21 cellular contexts compared by ENCODE assay signal in genomic region chr3:157938154-157938774, GRCh38.
DNase-seq lines count a peak whose midpoint lies in the region; ATAC-seq, FAIRE-seq and TF ChIP-seq lines count a peak whose summit lies in the region.
"Had no signal": no experiment of that assay in that cellular context is flagged by ENCODE, and none has a peak within 500 bp of the region (broad histone marks: within the 10 kb centered on the region; RNA-seq: fewer than 3 reads in every experiment).

No MANE protein-coding gene starts in this region.

- no peak for FAIRE-seq in astrocyte (lab: Jason Lieb, UNC)

- H3K27ac ChIP-seq in astrocyte (ENCODE audit: low read depth, low read length) = no peak overlapping the region
- H3K27ac ChIP-seq: vagina had no signal

- no peaks in the 10 kb centered on the region for H3K9me3 Mint-ChIP-seq in astrocyte (ENCODE audit: unreplicated experiment)
- no peaks in the 10 kb centered on the region for H3K9me3 Mint-ChIP-seq in activated CD4-positive, alpha-beta memory T cell treated with anti-CD3 and anti-CD28 coated beads for 36 hours
- H3K9me3 Mint-ChIP-seq in stimulated activated naive CD8-positive, alpha-beta T cell treated with anti-CD3 and anti-CD28 coated beads, Interleukin-15, amount 100 ng/mL, for 72 hours = no peaks in the 10 kb centered on the region
- H3K9me3 Mint-ChIP-seq: nephron had no signal

- no peaks in the 10 kb centered on the region for H3K4me1 ChIP-seq in astrocyte (ENCODE audit: insufficient read depth, low read length)
- H3K4me1 ChIP-seq: HAP-1, vagina had no signal

- POLR2A ChIA-PET in activated CD4-positive, alpha-beta memory T cell treated with anti-CD3 and anti-CD28 coated beads for 36 hours (lab: Charles Lee) = no interaction called here

- H3K79me2 ChIP-seq in astrocyte (ENCODE audit: insufficient read depth, low read length) = no peaks in the 10 kb centered on the region

- no peaks in the 10 kb centered on the region for H3K9me3 ChIP-seq in astrocyte (ENCODE audit: insufficient read depth, low read depth, low read length)
- H3K9me3 ChIP-seq: HAP-1, vagina had no signal

- H3K4me3 ChIP-seq in astrocyte (ENCODE audit: insufficient read depth, low read depth, low read length) = no peak overlapping the region
- H3K4me3 ChIP-seq: HAP-1, vagina had no signal

- H3K9ac ChIP-seq in astrocyte (ENCODE audit: low read length) = no peak overlapping the region

- DNase-seq in GDM1 (lab: John Stamatoyannopoulos, UW) = peak; percentile 4
- DNase-seq in NCI-H226 = peak; percentile 69
- peak; percentile 43 for DNase-seq in astrocyte (ENCODE audit: low read depth)
- DNase-seq in glomerular visceral epithelial cell (ENCODE audit: extremely low spot score) = peak; percentile 2
- no peak for DNase-seq in activated CD4-positive, alpha-beta memory T cell treated with anti-CD3 and anti-CD28 coated beads for 36 hours
- no peak for DNase-seq in 8988T
- no peak for DNase-seq in stimulated activated naive CD8-positive, alpha-beta T cell treated with anti-CD3 and anti-CD28 coated beads, Interleukin-15, amount 100 ng/mL, for 72 hours
- DNase-seq: activated naive CD4-positive, alpha-beta T cell; C1 segment of cervical spinal cord; central memory CD4-positive, alpha-beta T cell; left ventricle myocardium superior; NCI-H146; NCI-H524; right cardiac atrium; Right ventricle myocardium superior; stimulated activated naive CD4-positive, alpha-beta T cell; T1000 had no signal

- peaks cover 11% of the 10 kb centered on the region for H3K4me1 Mint-ChIP-seq in astrocyte (ENCODE audit: low read depth, unreplicated experiment)
- H3K4me1 Mint-ChIP-seq in activated CD4-positive, alpha-beta memory T cell treated with anti-CD3 and anti-CD28 coated beads for 36 hours (ENCODE audit: low read depth) = no peaks in the 10 kb centered on the region
- H3K4me1 Mint-ChIP-seq in stimulated activated naive CD8-positive, alpha-beta T cell treated with anti-CD3 and anti-CD28 coated beads, Interleukin-15, amount 100 ng/mL, for 72 hours = no peaks in the 10 kb centered on the region
- H3K4me1 Mint-ChIP-seq: nephron had no signal

- no peak overlapping the region for H2AFZ ChIP-seq in astrocyte (ENCODE audit: low read depth, low read length)

- no peaks in the 10 kb centered on the region for H4K20me1 ChIP-seq in astrocyte (ENCODE audit: insufficient read depth, low read length)

- TF ChIP-seq CTCF in astrocyte (IDR thresholded peaks at IDR 0.05; ENCODE audit: insufficient read depth, low read depth, low read length) = no peak

- no peaks in the 10 kb centered on the region for H3K36me3 Mint-ChIP-seq in astrocyte (ENCODE audit: low read depth, unreplicated experiment)
- no peaks in the 10 kb centered on the region for H3K36me3 Mint-ChIP-seq in activated CD4-positive, alpha-beta memory T cell treated with anti-CD3 and anti-CD28 coated beads for 36 hours

- no peaks in the 10 kb centered on the region for H3K36me3 ChIP-seq in astrocyte (ENCODE audit: insufficient read depth, low read length)
- H3K36me3 ChIP-seq: HAP-1, vagina had no signal

- intact Hi-C loops in activated CD4-positive, alpha-beta memory T cell treated with anti-CD3 and anti-CD28 coated beads for 36 hours (cut with micrococcal nuclease) = no loop called here

- CTCF ChIA-PET in activated CD4-positive, alpha-beta memory T cell treated with anti-CD3 and anti-CD28 coated beads for 36 hours (lab: Charles Lee) = no interaction called here

- H3K27ac Mint-ChIP-seq in astrocyte (ENCODE audit: unreplicated experiment) = no peak overlapping the region
- no peak overlapping the region for H3K27ac Mint-ChIP-seq in activated CD4-positive, alpha-beta memory T cell treated with anti-CD3 and anti-CD28 coated beads for 36 hours
- no peak overlapping the region for H3K27ac Mint-ChIP-seq in stimulated activated naive CD8-positive, alpha-beta T cell treated with anti-CD3 and anti-CD28 coated beads, Interleukin-15, amount 100 ng/mL, for 72 hours
- H3K27ac Mint-ChIP-seq: nephron had no signal

- H3K4me3 Mint-ChIP-seq in astrocyte (ENCODE audit: unreplicated experiment) = no peak overlapping the region
- H3K4me3 Mint-ChIP-seq in activated CD4-positive, alpha-beta memory T cell treated with anti-CD3 and anti-CD28 coated beads for 36 hours = no peak overlapping the region
- no peak overlapping the region for H3K4me3 Mint-ChIP-seq in stimulated activated naive CD8-positive, alpha-beta T cell treated with anti-CD3 and anti-CD28 coated beads, Interleukin-15, amount 100 ng/mL, for 72 hours
- H3K4me3 Mint-ChIP-seq: nephron had no signal

- no peak for ATAC-seq in GM21529 (IDR thresholded peaks at IDR 0.05; ENCODE audit: unreplicated experiment)
- no peak for ATAC-seq in stimulated activated naive CD8-positive, alpha-beta T cell treated with anti-CD3 and anti-CD28 coated beads, Interleukin-15, amount 100 ng/mL, for 72 hours
- ATAC-seq: left ventricle myocardium superior, right cardiac atrium had no signal

- H3K27me3 Mint-ChIP-seq in astrocyte (ENCODE audit: low read depth, unreplicated experiment) = peaks cover 3% of the 10 kb centered on the region
- H3K27me3 Mint-ChIP-seq in activated CD4-positive, alpha-beta memory T cell treated with anti-CD3 and anti-CD28 coated beads for 36 hours = no peaks in the 10 kb centered on the region
- H3K27me3 Mint-ChIP-seq in stimulated activated naive CD8-positive, alpha-beta T cell treated with anti-CD3 and anti-CD28 coated beads, Interleukin-15, amount 100 ng/mL, for 72 hours = no peaks in the 10 kb centered on the region

- H3K27me3 ChIP-seq in astrocyte (ENCODE audit: insufficient read depth, low read length) = no peaks in the 10 kb centered on the region
- H3K27me3 ChIP-seq: vagina had no signal

- no peak overlapping the region for H3K4me2 ChIP-seq in astrocyte (ENCODE audit: low read length)

Comparison
In these comparisons a context has a peak if more than half of its experiments do, and no peak if none do; other contexts are left out.
1. DNase-seq: peak in GDM1 (single experiment), NCI-H226 (single experiment), astrocyte (single experiment) and glomerular visceral epithelial cell (single experiment); none in activated CD4-positive, alpha-beta memory T cell treated with anti-CD3 and anti-CD28 coated beads for 36 hours (single experiment), 8988T (single experiment) and stimulated activated naive CD8-positive, alpha-beta T cell treated with anti-CD3 and anti-CD28 coated beads, Interleukin-15, amount 100 ng/mL, for 72 hours (0 of 2).